ENCODE assay signal across 9 cellular contexts in the genomic region with DNA sequence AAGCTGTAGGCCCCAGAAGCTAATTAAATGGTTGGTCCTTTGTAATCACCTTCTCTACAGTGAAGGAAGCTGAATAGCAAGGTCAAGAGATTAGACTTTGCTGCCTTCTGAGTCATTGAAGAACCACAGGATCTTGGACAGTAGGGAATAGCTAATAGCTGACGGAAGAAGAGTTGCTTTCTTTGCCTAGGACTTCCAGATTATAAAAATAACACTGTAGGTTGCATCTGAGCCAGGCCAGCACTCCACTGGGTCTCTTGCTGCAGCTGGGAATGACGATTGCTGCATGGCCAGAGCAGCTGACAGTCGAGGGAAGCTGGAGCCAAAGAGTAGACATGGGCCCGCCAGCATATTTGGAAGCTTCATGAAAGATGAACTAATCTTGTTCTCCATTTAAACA.
DNase-seq lines count a peak whose midpoint lies in the region; ATAC-seq and TF ChIP-seq lines count a peak whose summit lies in the region.
"Had no signal": no experiment of that assay in that cellular context is flagged by ENCODE, and none has a peak within 500 bp of the region (broad histone marks: within the 10 kb centered on the region; RNA-seq: fewer than 3 reads in every experiment).

No MANE protein-coding gene starts in this region.

- BruUV-seq in Caco-2 (replicated peaks; lab: Mats Ljungman, UMichigan), result no TSS peak

- ATAC-seq in GM21423 (IDR thresholded peaks at IDR 0.05; ENCODE audit: unreplicated experiment), result no peak

- no peak for TF ChIP-seq CTCF in nephron (IDR thresholded peaks at IDR 0.05; ENCODE audit: unreplicated experiment in 3 of 3)
- no peak for TF ChIP-seq CTCF in Caco-2 (IDR thresholded peaks at IDR 0.05; ENCODE audit: insufficient read depth in 1 of 2, low read depth in 1 of 2, low read length in 1 of 2, severe bottlenecking in 1 of 2, unreplicated experiment in 1 of 2)

- intact Hi-C loops in Caco-2 (cut with micrococcal nuclease; ENCODE audit: unreplicated experiment), result no loop called here

- no peaks in the 10 kb centered on the region for H3K27me3 ChIP-seq in Caco-2 (replicated peaks; ENCODE audit: control insufficient read depth, insufficient read depth, low read length)
- H3K27me3 ChIP-seq: right lobe of liver had no signal

- no peaks in the 10 kb centered on the region for H3K36me3 ChIP-seq in Caco-2 (ENCODE audit: control insufficient read depth, insufficient read depth, low read length)
- H3K36me3 ChIP-seq: right lobe of liver had no signal

- H3K4me1 Mint-ChIP-seq in nephron (peaks cover 48% of the 10 kb centered on the region), Caco-2 (ENCODE audit: low read depth, unreplicated experiment) (peaks cover 9% of the 10 kb centered on the region)

- H3K9me3 Mint-ChIP-seq in nephron (no peaks in the 10 kb centered on the region), Caco-2 (ENCODE audit: unreplicated experiment) (no peaks in the 10 kb centered on the region)

- DNase-seq in A172 (ENCODE audit: low spot score) (peak; percentile 15), NCI-H446 treated with DMSO at 0.1 percent for 48 hours (lab: John Stamatoyannopoulos, UW) (peak; percentile 81), globus pallidus (ENCODE audit: low spot score) (peak; percentile 26), Caco-2 (no peak), NCI-H128 (lab: John Stamatoyannopoulos, UW; ENCODE audit: unreplicated experiment) (no peak), cerebellum (ENCODE audit: low spot score) (no peak)
- DNase-seq: right lobe of liver had no signal

- H3K4me1 ChIP-seq in Caco-2, result no peaks in the 10 kb centered on the region
- H3K4me1 ChIP-seq: right lobe of liver had no signal

- H3K27ac Mint-ChIP-seq in nephron (peak overlapping the region in 2 of 3 experiments; percentile 76 to 90), Caco-2 (ENCODE audit: unreplicated experiment) (no peak overlapping the region)

- H3K36me3 Mint-ChIP-seq in nephron (ENCODE audit: low read depth) (no peaks in the 10 kb centered on the region), Caco-2 (ENCODE audit: insufficient read depth, unreplicated experiment) (no peaks in the 10 kb centered on the region)

- H3K9me3 ChIP-seq in Caco-2, result no peaks in the 10 kb centered on the region
- H3K9me3 ChIP-seq: right lobe of liver had no signal

- H3K27me3 Mint-ChIP-seq in nephron (ENCODE audit: low read depth) (no peaks in the 10 kb centered on the region), Caco-2 (ENCODE audit: insufficient read depth, unreplicated experiment) (no peaks in the 10 kb centered on the region)

- POLR2A ChIA-PET in Caco-2 (lab: Charles Lee), result no interaction called here

- CTCF ChIA-PET in Caco-2 (lab: Charles Lee), result no interaction called here

- no peak overlapping the region for H3K4me3 ChIP-seq in Caco-2 (ENCODE audit: low read depth, low read length)
- H3K4me3 ChIP-seq: right lobe of liver had no signal

- H3K4me3 Mint-ChIP-seq in nephron, result peak overlapping the region in 1 of 3 experiments; percentile 26
- no peak overlapping the region for H3K4me3 Mint-ChIP-seq in Caco-2 (ENCODE audit: unreplicated experiment)

Comparison
In these comparisons a context has a peak if more than half of its experiments do, and no peak if none do; other contexts are left out.
1. DNase-seq: peak in A172 (single experiment), NCI-H446 treated with DMSO at 0.1 percent for 48 hours (single experiment) and globus pallidus (single experiment); none in Caco-2 (0 of 2), NCI-H128 (single experiment) and cerebellum (single experiment).